ENCODE assay signal across 24 cellular contexts in genomic region chr4:153619811-153620210, GRCh38.
A peak's percentile ranks its signal among the peaks of the same experiment; 100 is the strongest.
DNase-seq lines count a peak whose midpoint lies in the region; ATAC-seq, FAIRE-seq and TF ChIP-seq lines count a peak whose summit lies in the region.
"Had no signal": no experiment of that assay in that cellular context is flagged by ENCODE, and none has a peak within 500 bp of the region (broad histone marks: within the 10 kb centered on the region; RNA-seq: fewer than 3 reads in every experiment).

No MANE protein-coding gene starts in this region.

- no peaks in the 10 kb centered on the region for H3K79me1 ChIP-seq in IMR-90 (ENCODE audit: low read depth in 1 of 2, low read length in 2 of 2)
- H3K79me1 ChIP-seq in H1 (ENCODE audit: low read depth, low read length): no peaks in the 10 kb centered on the region

- WGBS in IMR-90 (ENCODE audit: extremely low coverage in 2 of 2, insufficient read length in 1 of 2), 2 experiments: no CpG with 5 or more reads among the region's 2 CpGs
- WGBS in H1 (ENCODE audit: extremely low coverage in 1 of 2, insufficient coverage in 1 of 2, insufficient read length in 1 of 2, insufficient replicate concordance in 2 of 2, low coverage in 1 of 2, low lambda C conversion rate in 2 of 2, missing lambda C conversion rate in 1 of 2), 2 experiments: 54% methylated on average over 2 of the region's 2 CpGs; no CpG with 5 or more reads in 1 of the 2 experiments

- TF ChIP-seq POLR2A in IMR-90 (IDR thresholded peaks at IDR 0.05; ENCODE audit: low read depth, low read length): no peak
- no peak for TF ChIP-seq POLR2A in H1 (IDR thresholded peaks at IDR 0.05; ENCODE audit: control extremely low read depth in 1 of 2, low read depth in 2 of 2, low read length in 2 of 2)

- H2BK5ac ChIP-seq in IMR-90 (ENCODE audit: low read depth, low read length, poor library complexity, severe bottlenecking) (no peak overlapping the region), H1 (ENCODE audit: low read depth, low read length) (no peak overlapping the region)

- H3K23ac ChIP-seq in IMR-90 (ENCODE audit: low read depth, low read length) (no peak overlapping the region), H1 (ENCODE audit: insufficient read length) (no peak overlapping the region)

- H3K4me1 Mint-ChIP-seq in activated T-cell treated with anti-CD3 and anti-CD28 coated beads, Interleukin-2, amount 50 U/mL, for 24 hours (ENCODE audit: low read depth): peaks cover 51% of the 10 kb centered on the region
- peaks cover 38% of the 10 kb centered on the region for H3K4me1 Mint-ChIP-seq in osteocyte (ENCODE audit: unreplicated experiment)

- no peak for FAIRE-seq in H1 (lab: Jason Lieb, UNC)
- FAIRE-seq: A204.1, bronchial epithelial cell had no signal

- H4K20me1 ChIP-seq in IMR-90 (ENCODE audit: insufficient read depth, low read length): no peaks in the 10 kb centered on the region
- H4K20me1 ChIP-seq in H1 (replicated peaks in 1 of 2; ENCODE audit: control insufficient read depth in 1 of 2, insufficient read depth in 2 of 2, low read length in 2 of 2): no peaks in the 10 kb centered on the region

- no peak overlapping the region for H3K4me3 Mint-ChIP-seq in activated T-cell treated with anti-CD3 and anti-CD28 coated beads, Interleukin-2, amount 50 U/mL, for 24 hours
- H3K4me3 Mint-ChIP-seq in osteocyte (ENCODE audit: unreplicated experiment): no peak overlapping the region
- H3K4me3 Mint-ChIP-seq: activated CD4-positive, alpha-beta T cell treated with anti-CD3 and anti-CD28 coated beads for 36 hours; T-helper 1 cell treated with Interleukin-12 subunit alpha and Interleukin-12 subunit beta and Interleukin-4 antibody, amounts not matched to agents 30 μg/mL and 1 μg/mL, for 36 hours had no signal

- H2BK15ac ChIP-seq in IMR-90 (ENCODE audit: low read depth, low read length) (no peak overlapping the region), H1 (ENCODE audit: low read length) (no peak overlapping the region)

- no peak overlapping the region for H3K4me3 ChIP-seq in IMR-90 (ENCODE audit: insufficient read depth, low read depth, low read length)
- no peak overlapping the region for H3K4me3 ChIP-seq in H1 (ENCODE audit: extremely low read depth in 1 of 4, insufficient read depth in 2 of 4, low read depth in 3 of 4, low read length in 4 of 4)
- H3K4me3 ChIP-seq: coronary artery, heart left ventricle, MG63, SJCRH30 had no signal

- no peak overlapping the region; the same call in 1 of the 2 replicates for H3K18ac ChIP-seq in IMR-90 (ENCODE audit: low read depth, low read length)
- H3K18ac ChIP-seq in H1 (ENCODE audit: extremely low read depth, low read length): no peak overlapping the region

- H3K36me3 ChIP-seq in IMR-90 (ENCODE audit: control insufficient read depth, insufficient read depth, low read length) (peaks cover 16% of the 10 kb centered on the region), H1 (ENCODE audit: control insufficient read depth in 2 of 4, insufficient read depth in 4 of 4, low read length in 3 of 4) (peaks cover 2 to 43% (median 21%) of the 10 kb centered on the region in 4 experiments)
- H3K36me3 ChIP-seq: MG63 had no signal

- no peaks in the 10 kb centered on the region for H3K27me3 ChIP-seq in IMR-90 (ENCODE audit: control insufficient read depth, insufficient read depth, low read length)
- no peaks in the 10 kb centered on the region for H3K27me3 ChIP-seq in H1 (replicated peaks in 1 of 4; ENCODE audit: control insufficient read depth in 3 of 4, extremely low read depth in 1 of 4, insufficient read depth in 3 of 4, low read length in 3 of 4)
- H3K27me3 ChIP-seq: heart left ventricle, MG63, SJCRH30 had no signal

- no peaks in the 10 kb centered on the region for H3K23me2 ChIP-seq in H1 (ENCODE audit: low read depth, low read length)

- H3K27ac ChIP-seq in IMR-90 (ENCODE audit: insufficient read depth, low read length) (no peak overlapping the region), H1 (ENCODE audit: low read depth, low read length) (no peak overlapping the region)
- H3K27ac ChIP-seq: coronary artery, heart left ventricle, SJCRH30 had no signal

- POLR2A ChIA-PET in IMR-90 (lab: Charles Lee; ENCODE audit: unreplicated experiment): no interaction called here
- POLR2A ChIA-PET in H1 (lab: Charles Lee; ENCODE audit: partially characterized antibody): no interaction called here

- H3K27me3 Mint-ChIP-seq in activated T-cell treated with anti-CD3 and anti-CD28 coated beads, Interleukin-2, amount 50 U/mL, for 24 hours: no peaks in the 10 kb centered on the region
- H3K27me3 Mint-ChIP-seq in osteocyte (ENCODE audit: unreplicated experiment): no peaks in the 10 kb centered on the region
- H3K27me3 Mint-ChIP-seq: activated CD4-positive, alpha-beta T cell treated with anti-CD3 and anti-CD28 coated beads for 36 hours had no signal

- H3K4me1 ChIP-seq in IMR-90 (ENCODE audit: control insufficient read depth, insufficient read depth, low read length): peaks cover 2% of the 10 kb centered on the region; the same call in 1 of the 2 replicates
- peaks cover 0 to 12% (median 11%) of the 10 kb centered on the region in 4 experiments; a peak in 4 of 7 replicates for H3K4me1 ChIP-seq in H1 (replicated peaks in 1 of 4; ENCODE audit: control insufficient read depth in 3 of 4, insufficient read depth in 4 of 4, low read length in 3 of 4)
- H3K4me1 ChIP-seq: SJCRH30 had no signal

- peak overlapping the region; percentile 78 for H3K27ac Mint-ChIP-seq in activated T-cell treated with anti-CD3 and anti-CD28 coated beads, Interleukin-2, amount 50 U/mL, for 24 hours
- peak overlapping the region; percentile 65 for H3K27ac Mint-ChIP-seq in osteocyte (ENCODE audit: unreplicated experiment)
- H3K27ac Mint-ChIP-seq: T-helper 1 cell treated with Interleukin-12 subunit alpha and Interleukin-12 subunit beta and Interleukin-4 antibody, amounts not matched to agents 30 μg/mL and 1 μg/mL, for 36 hours had no signal

- BruUV-seq in IMR-90 (replicated peaks; lab: Mats Ljungman, UMichigan): no TSS peak

- H4K91ac ChIP-seq in IMR-90 (ENCODE audit: insufficient read depth, low read depth, low read length): no peak overlapping the region
- H4K91ac ChIP-seq in H1 (replicated peaks; ENCODE audit: insufficient read length, low read length): no peak overlapping the region

- H4K5ac ChIP-seq in IMR-90 (ENCODE audit: low read depth, low read length) (no peak overlapping the region), H1 (ENCODE audit: insufficient read length, low read depth, low read length) (no peak overlapping the region)

- H3K14ac ChIP-seq in IMR-90 (replicated peaks; ENCODE audit: low read depth, low read length): no peak overlapping the region
- H3K14ac ChIP-seq in H1 (ENCODE audit: insufficient read length): no peak overlapping the region

- no peak overlapping the region for H2AK9ac ChIP-seq in IMR-90 (replicated peaks; ENCODE audit: low read depth, low read length, poor library complexity)

- intact Hi-C loops in IMR-90 (cut with micrococcal nuclease): no loop called here

- no peaks in the 10 kb centered on the region for H3K79me2 ChIP-seq in H1 (ENCODE audit: control insufficient read depth in 1 of 2, insufficient read depth in 2 of 2, low read length in 2 of 2)

- H2BK20ac ChIP-seq in IMR-90 (ENCODE audit: low read depth, low read length) (no peak overlapping the region), H1 (ENCODE audit: low read length) (no peak overlapping the region)

- no peaks in the 10 kb centered on the region for H3K9me3 Mint-ChIP-seq in activated T-cell treated with anti-CD3 and anti-CD28 coated beads, Interleukin-2, amount 50 U/mL, for 24 hours
- no peaks in the 10 kb centered on the region for H3K9me3 Mint-ChIP-seq in osteocyte (ENCODE audit: unreplicated experiment)
- H3K9me3 Mint-ChIP-seq: T-helper 1 cell treated with Interleukin-12 subunit alpha and Interleukin-12 subunit beta and Interleukin-4 antibody, amounts not matched to agents 30 μg/mL and 1 μg/mL, for 36 hours had no signal

- H2AK5ac ChIP-seq in IMR-90 (ENCODE audit: low read depth, low read length) (no peak overlapping the region), H1 (ENCODE audit: low read depth, low read length) (no peak overlapping the region)

- no peak overlapping the region for H3K56ac ChIP-seq in IMR-90 (ENCODE audit: extremely low read depth, insufficient read depth, low read length)
- no peak overlapping the region for H3K56ac ChIP-seq in H1 (replicated peaks; ENCODE audit: insufficient read length, low read depth, low read length)

- H3K9me1 ChIP-seq in IMR-90 (ENCODE audit: insufficient read depth, low read length): peaks cover 12% of the 10 kb centered on the region

- in situ Hi-C loops in IMR-90 (cut with MboI; ENCODE audit: low sequenced_read_pairs) (no loop called here), GM13977 (cut with MboI; ENCODE audit: low pct_unique_long_range_greater_than_20kb, low sequenced_read_pairs, unreplicated experiment) (no loop called here)

- CTCF ChIA-PET in IMR-90 (lab: Yijun Ruan, JAX): interaction anchor here (2.0 kb wide), 1 partner anchor 23 kb away, joined by 5 read pairs; no protein-coding TSS in a partner anchor
- CTCF ChIA-PET in H1 (lab: Charles Lee; ENCODE audit: partially characterized antibody): interaction anchor here (1.0 to 1.7 kb wide), 2 partner anchors 130 to 273 kb away, joined by 3 to 5 read pairs; no protein-coding TSS in a partner anchor

- H4K8ac ChIP-seq in IMR-90 (ENCODE audit: low read depth in 2 of 2, low read length in 2 of 2) (no peak overlapping the region), H1 (ENCODE audit: extremely low read depth, insufficient read depth, low read length) (no peak overlapping the region)

- H3K4me2 ChIP-seq in IMR-90 (ENCODE audit: low read depth, low read length): no peak overlapping the region
- H3K4me2 ChIP-seq in H1 (ENCODE audit: insufficient read depth in 1 of 2, low read depth in 2 of 2, low read length in 2 of 2): peak overlapping the region in 1 of 2 experiments; percentile 5; a peak in 1 of 4 replicates

- no peak for TF ChIP-seq RAD21 in IMR-90 (IDR thresholded peaks at IDR 0.05; ENCODE audit: low read length)
- no peak for TF ChIP-seq RAD21 in H1 (IDR thresholded peaks at IDR 0.05 in 1 of 2, conservative IDR thresholded peaks at IDR 0.05 in 1 of 2; ENCODE audit: low read depth in 2 of 2, low read length in 2 of 2)

- TF ChIP-seq EP300 in H1 (IDR thresholded peaks at IDR 0.05; ENCODE audit: borderline replicate concordance in 1 of 2, low read depth in 2 of 2, low read length in 2 of 2): no peak

- H2AFZ ChIP-seq in IMR-90 (replicated peaks; ENCODE audit: low read length, poor library complexity) (no peak overlapping the region), H1 (ENCODE audit: low read length) (no peak overlapping the region)

- peaks cover 95% of the 10 kb centered on the region for H3K36me3 Mint-ChIP-seq in activated T-cell treated with anti-CD3 and anti-CD28 coated beads, Interleukin-2, amount 50 U/mL, for 24 hours (ENCODE audit: low read depth)
- peaks cover 16% of the 10 kb centered on the region for H3K36me3 Mint-ChIP-seq in osteocyte (ENCODE audit: unreplicated experiment)

- H3K9ac ChIP-seq in IMR-90 (ENCODE audit: low read depth, low read length) (no peak overlapping the region), H1 (replicated peaks in 1 of 4; ENCODE audit: extremely low read depth in 1 of 4, low read depth in 3 of 4, low read length in 3 of 4) (no peak overlapping the region)

- dilution Hi-C loops in IMR-90 (cut with HindIII; ENCODE audit: low sequenced_read_pairs, unreplicated experiment): no loop called here

- no peak for DNase-seq in activated T-cell treated with anti-CD3 and anti-CD28 coated beads, Interleukin-2, amount 50 U/mL, for 24 hours
- DNase-seq in activated T-cell treated with anti-CD3 and anti-CD28 coated beads for 4 hours: no peak
- DNase-seq in IMR-90: no peak
- DNase-seq in H1 (ENCODE audit: low read depth in 1 of 2, low spot score in 2 of 2): no peak
- DNase-seq in osteocyte (ENCODE audit: extremely low spot score, unreplicated experiment): no peak
- DNase-seq in GM13977 (ENCODE audit: low spot score): no peak
- DNase-seq: activated CD4-positive, alpha-beta T cell treated with anti-CD3 and anti-CD28 coated beads for 36 hours; activated naive CD4-positive, alpha-beta T cell; activated T-cell treated with anti-CD3 and anti-CD28 coated beads, Interleukin-2, amount 50 U/mL, for 48 hours; heart left ventricle; KBM-7; MG63; NCI-H1105 treated with DMSO at 0.1 percent for 48 hours; NCI-H1930; occipital lobe; SJCRH30; trophoblast cell had no signal

- no peak overlapping the region for H2BK120ac ChIP-seq in IMR-90 (ENCODE audit: low read depth, low read length)
- H2BK120ac ChIP-seq in H1 (replicated peaks; ENCODE audit: low read depth, low read length): no peak overlapping the region

- no peak for TF ChIP-seq CTCF in IMR-90 (conservative IDR thresholded peaks at IDR 0.05; ENCODE audit: low read depth, low read length)
- TF ChIP-seq CTCF in H1 (IDR thresholded peaks at IDR 0.05; ENCODE audit: control extremely low read depth in 1 of 3, insufficient read depth in 1 of 3, low read depth in 1 of 3, low read length in 3 of 3): no peak
- TF ChIP-seq CTCF in osteocyte (IDR thresholded peaks at IDR 0.05): no peak
- TF ChIP-seq CTCF in GM13977 (IDR thresholded peaks at IDR 0.05; ENCODE audit: extremely low read depth, insufficient read depth, missing control alignments): no peak

- ATAC-seq in IMR-90 (ENCODE audit: low read depth): 0 out of 2 replicates have a peak, but pooled peaks have one; percentile 15
- no peak for ATAC-seq in HG03521 (IDR thresholded peaks at IDR 0.05; ENCODE audit: unreplicated experiment)
- ATAC-seq in GM18867 (IDR thresholded peaks at IDR 0.05; ENCODE audit: unreplicated experiment): no peak
- ATAC-seq: activated CD4-positive, alpha-beta T cell treated with anti-CD3 and anti-CD28 coated beads for 36 hours; HCT116 had no signal

- H3K9me3 ChIP-seq in IMR-90 (ENCODE audit: control insufficient read depth, insufficient read depth, low read length) (no peaks in the 10 kb centered on the region), H1 (ENCODE audit: insufficient read depth in 2 of 2, low read depth in 1 of 2, low read length in 1 of 2) (no peaks in the 10 kb centered on the region)
- H3K9me3 ChIP-seq: heart left ventricle, MG63, SJCRH30 had no signal

- H2BK12ac ChIP-seq in H1 (ENCODE audit: low read depth, low read length): no peak overlapping the region

- H3K4ac ChIP-seq in IMR-90 (ENCODE audit: low read depth, low read length) (no peak overlapping the region), H1 (replicated peaks; ENCODE audit: insufficient read length, low read depth, low read length) (no peak overlapping the region)
